In the genomic region with DNA sequence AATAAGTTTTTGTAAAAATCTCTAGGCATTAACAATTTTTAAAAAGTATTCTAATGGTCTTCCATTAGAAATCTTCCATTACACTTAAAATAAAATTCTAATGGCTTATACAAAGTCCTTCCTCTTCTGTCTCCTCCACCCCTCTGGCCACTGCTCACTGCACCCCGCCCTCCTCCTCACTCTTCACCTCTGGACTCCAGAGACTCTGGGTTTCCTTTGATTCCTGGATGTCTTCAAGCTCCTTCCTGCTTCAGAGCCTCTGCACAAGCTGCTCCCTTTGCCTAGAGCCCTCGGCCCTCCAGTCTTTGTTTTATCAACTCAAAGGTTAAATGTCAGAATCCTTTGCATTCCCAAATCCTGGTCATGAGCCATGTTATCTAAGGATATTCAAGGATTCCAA, we compare ENCODE assay signal across 22 cellular contexts. TPM values are rescaled to one million over a fixed set of nuclear protein-coding genes. Genes with fewer than 3 reads are reported as not detected.
DNase-seq lines count a peak whose midpoint lies in the region; ATAC-seq and TF ChIP-seq lines count a peak whose summit lies in the region.
"Had no signal": no experiment of that assay in that cellular context is flagged by ENCODE, and none has a peak within 500 bp of the region (broad histone marks: within the 10 kb centered on the region; RNA-seq: fewer than 3 reads in every experiment).

No MANE protein-coding gene starts in this region.

- peak overlapping the region; percentile 40 for H3K27ac Mint-ChIP-seq in activated CD4-positive, alpha-beta T cell treated with anti-CD3 and anti-CD28 coated beads, Interleukin-2, amount 10 ng/mL, durations not matched to agents 24 days and 14 days
- peak overlapping the region; percentile 47 for H3K27ac Mint-ChIP-seq in activated naive CD8-positive, alpha-beta T cell treated with anti-CD3 and anti-CD28 coated beads, Interleukin-2, amount 10 ng/mL, durations not matched to agents 7 days and 5 days
- H3K27ac Mint-ChIP-seq in activated naive CD8-positive, alpha-beta T cell treated with anti-CD3 and anti-CD28 coated beads for 36 hours: no peak overlapping the region
- no peak overlapping the region for H3K27ac Mint-ChIP-seq in activated CD4-positive, alpha-beta memory T cell treated with anti-CD3 and anti-CD28 coated beads for 36 hours
- H3K27ac Mint-ChIP-seq: GM23338, HFFc6 had no signal

- no peaks in the 10 kb centered on the region for H3K36me3 ChIP-seq in HAP-1 (replicated peaks)

- no peaks in the 10 kb centered on the region for H3K27me3 Mint-ChIP-seq in activated CD4-positive, alpha-beta T cell treated with anti-CD3 and anti-CD28 coated beads, Interleukin-2, amount 10 ng/mL, durations not matched to agents 24 days and 14 days
- no peaks in the 10 kb centered on the region for H3K27me3 Mint-ChIP-seq in activated naive CD8-positive, alpha-beta T cell treated with anti-CD3 and anti-CD28 coated beads, Interleukin-2, amount 10 ng/mL, durations not matched to agents 7 days and 5 days
- H3K27me3 Mint-ChIP-seq in activated naive CD8-positive, alpha-beta T cell treated with anti-CD3 and anti-CD28 coated beads for 36 hours: no peaks in the 10 kb centered on the region
- no peaks in the 10 kb centered on the region for H3K27me3 Mint-ChIP-seq in activated CD4-positive, alpha-beta memory T cell treated with anti-CD3 and anti-CD28 coated beads for 36 hours

- H3K4me3 ChIP-seq in HAP-1: no peak overlapping the region
- H3K4me3 ChIP-seq: GM23338 had no signal

- peaks cover 4% of the 10 kb centered on the region for H3K9me3 ChIP-seq in HAP-1

- no peak for ATAC-seq in activated naive CD8-positive, alpha-beta T cell treated with anti-CD3 and anti-CD28 coated beads, Interleukin-2, amount 10 ng/mL, durations not matched to agents 7 days and 5 days (ENCODE audit: low read depth)
- ATAC-seq in foreskin keratinocyte: no peak
- ATAC-seq: GM23338, HCT116 had no signal

- H3K9me3 Mint-ChIP-seq in activated CD4-positive, alpha-beta T cell treated with anti-CD3 and anti-CD28 coated beads, Interleukin-2, amount 10 ng/mL, durations not matched to agents 24 days and 14 days: no peaks in the 10 kb centered on the region
- peaks cover 2% of the 10 kb centered on the region for H3K9me3 Mint-ChIP-seq in activated naive CD8-positive, alpha-beta T cell treated with anti-CD3 and anti-CD28 coated beads, Interleukin-2, amount 10 ng/mL, durations not matched to agents 7 days and 5 days
- H3K9me3 Mint-ChIP-seq in activated naive CD8-positive, alpha-beta T cell treated with anti-CD3 and anti-CD28 coated beads for 36 hours: no peaks in the 10 kb centered on the region
- no peaks in the 10 kb centered on the region for H3K9me3 Mint-ChIP-seq in activated CD4-positive, alpha-beta memory T cell treated with anti-CD3 and anti-CD28 coated beads for 36 hours
- H3K9me3 Mint-ChIP-seq: CD8-positive, alpha-beta memory T cell; HFFc6 had no signal

- CTCF ChIA-PET in activated CD4-positive, alpha-beta memory T cell treated with anti-CD3 and anti-CD28 coated beads for 36 hours (lab: Charles Lee): no interaction called here

- no peak overlapping the region for H3K27ac ChIP-seq in foreskin keratinocyte
- H3K27ac ChIP-seq: HL-60 had no signal

- H3K4me3 Mint-ChIP-seq in activated CD4-positive, alpha-beta T cell treated with anti-CD3 and anti-CD28 coated beads, Interleukin-2, amount 10 ng/mL, durations not matched to agents 24 days and 14 days: no peak overlapping the region
- H3K4me3 Mint-ChIP-seq in activated naive CD8-positive, alpha-beta T cell treated with anti-CD3 and anti-CD28 coated beads, Interleukin-2, amount 10 ng/mL, durations not matched to agents 7 days and 5 days: no peak overlapping the region
- no peak overlapping the region for H3K4me3 Mint-ChIP-seq in activated naive CD8-positive, alpha-beta T cell treated with anti-CD3 and anti-CD28 coated beads for 36 hours
- H3K4me3 Mint-ChIP-seq in activated CD4-positive, alpha-beta memory T cell treated with anti-CD3 and anti-CD28 coated beads for 36 hours: no peak overlapping the region
- H3K4me3 Mint-ChIP-seq: CD4-positive, CD25-positive, alpha-beta regulatory T cell; CD8-positive, alpha-beta memory T cell; GM23338; HFFc6 had no signal

- TF ChIP-seq CTCF in foreskin keratinocyte (conservative IDR thresholded peaks at IDR 0.05): no peak

- DNase-seq in activated CD4-positive, alpha-beta T cell treated with anti-CD3 and anti-CD28 coated beads, Interleukin-2, amount 10 ng/mL, durations not matched to agents 24 days and 14 days: no peak
- DNase-seq in activated CD4-positive, alpha-beta T cell treated with anti-CD3 and anti-CD28 coated beads for 1 hour: no peak
- DNase-seq in activated naive CD8-positive, alpha-beta T cell treated with anti-CD3 and anti-CD28 coated beads, Interleukin-2, amount 10 ng/mL, durations not matched to agents 7 days and 5 days: no peak
- no peak for DNase-seq in activated naive CD8-positive, alpha-beta T cell treated with anti-CD3 and anti-CD28 coated beads for 36 hours
- DNase-seq in HAP-1 (ENCODE audit: low spot score in 2 of 2) (peak; percentile 24 to 40), mesenteric fat pad (ENCODE audit: low spot score) (peak; percentile 60), foreskin keratinocyte (no peak)
- no peak for DNase-seq in activated CD4-positive, alpha-beta memory T cell treated with anti-CD3 and anti-CD28 coated beads for 36 hours
- DNase-seq: 8988T; C1 segment of cervical spinal cord; CD4-positive, CD25-positive, alpha-beta regulatory T cell; CD8-positive, alpha-beta memory T cell; COR-L47; GF-D8; HFFc6; IMR-90 had no signal

- peaks cover 32% of the 10 kb centered on the region for H3K4me1 Mint-ChIP-seq in activated CD4-positive, alpha-beta T cell treated with anti-CD3 and anti-CD28 coated beads, Interleukin-2, amount 10 ng/mL, durations not matched to agents 24 days and 14 days
- peaks cover 45% of the 10 kb centered on the region for H3K4me1 Mint-ChIP-seq in activated naive CD8-positive, alpha-beta T cell treated with anti-CD3 and anti-CD28 coated beads, Interleukin-2, amount 10 ng/mL, durations not matched to agents 7 days and 5 days
- H3K4me1 Mint-ChIP-seq in activated naive CD8-positive, alpha-beta T cell treated with anti-CD3 and anti-CD28 coated beads for 36 hours: peaks cover 28% of the 10 kb centered on the region
- peaks cover 30% of the 10 kb centered on the region for H3K4me1 Mint-ChIP-seq in activated CD4-positive, alpha-beta memory T cell treated with anti-CD3 and anti-CD28 coated beads for 36 hours (ENCODE audit: low read depth)
- H3K4me1 Mint-ChIP-seq: GM23338 had no signal

- intact Hi-C loops in activated CD4-positive, alpha-beta T cell treated with anti-CD3 and anti-CD28 coated beads, Interleukin-2, amount 10 ng/mL, durations not matched to agents 24 days and 14 days (cut with micrococcal nuclease): no loop called here
- intact Hi-C loops in activated CD4-positive, alpha-beta memory T cell treated with anti-CD3 and anti-CD28 coated beads for 36 hours (cut with micrococcal nuclease): no loop called here

- POLR2A ChIA-PET in activated naive CD8-positive, alpha-beta T cell treated with anti-CD3 and anti-CD28 coated beads, Interleukin-2, amount 10 ng/mL, durations not matched to agents 7 days and 5 days (lab: Charles Lee): interaction anchor here (1.3 kb wide), 1 partner anchor 10 kb away, joined by 4 read pairs; no protein-coding TSS in a partner anchor
- POLR2A ChIA-PET in activated CD4-positive, alpha-beta memory T cell treated with anti-CD3 and anti-CD28 coated beads for 36 hours (lab: Charles Lee): no interaction called here

- peaks cover 2% of the 10 kb centered on the region for H3K36me3 Mint-ChIP-seq in activated CD4-positive, alpha-beta T cell treated with anti-CD3 and anti-CD28 coated beads, Interleukin-2, amount 10 ng/mL, durations not matched to agents 24 days and 14 days (ENCODE audit: low read depth)
- peaks cover 11% of the 10 kb centered on the region for H3K36me3 Mint-ChIP-seq in activated naive CD8-positive, alpha-beta T cell treated with anti-CD3 and anti-CD28 coated beads, Interleukin-2, amount 10 ng/mL, durations not matched to agents 7 days and 5 days
- H3K36me3 Mint-ChIP-seq in activated naive CD8-positive, alpha-beta T cell treated with anti-CD3 and anti-CD28 coated beads for 36 hours: peaks cover 5% of the 10 kb centered on the region
- no peaks in the 10 kb centered on the region for H3K36me3 Mint-ChIP-seq in activated CD4-positive, alpha-beta memory T cell treated with anti-CD3 and anti-CD28 coated beads for 36 hours
- H3K36me3 Mint-ChIP-seq: CD4-positive, CD25-positive, alpha-beta regulatory T cell; CD8-positive, alpha-beta memory T cell had no signal

- H3K27me3 ChIP-seq in HAP-1 (ENCODE audit: low read depth) (no peaks in the 10 kb centered on the region), foreskin keratinocyte (no peaks in the 10 kb centered on the region)

- in situ Hi-C loops in HAP-1 (cut with MboI; ENCODE audit: low sequenced_read_pairs): no loop called here

- peaks cover 33% of the 10 kb centered on the region for H3K4me1 ChIP-seq in HAP-1
- no peaks in the 10 kb centered on the region for H3K4me1 ChIP-seq in foreskin keratinocyte

RNA-seq across cellular contexts. Expression of gene TNFSF14, which starts 20.8 kb away (rescaled TPM):
- total RNA-seq in activated CD4-positive, alpha-beta T cell treated with anti-CD3 and anti-CD28 coated beads, Interleukin-2, amount 10 ng/mL, durations not matched to agents 24 days and 14 days: 172 and 173 TPM in 2 replicates
- total RNA-seq in activated naive CD8-positive, alpha-beta T cell treated with anti-CD3 and anti-CD28 coated beads, Interleukin-2, amount 10 ng/mL, durations not matched to agents 7 days and 5 days: 10 to 100 TPM; 30.7 to 33.4 TPM
- total RNA-seq in activated naive CD8-positive, alpha-beta T cell treated with anti-CD3 and anti-CD28 coated beads for 36 hours: 10 to 100 TPM; 68.0 to 72.8 TPM
- 4.5 TPM for total RNA-seq in mesenteric fat pad
- not detected in 2 replicates for total RNA-seq in foreskin keratinocyte
- not detected in 2 replicates for polyA plus RNA-seq in foreskin keratinocyte
- total RNA-seq in activated CD4-positive, alpha-beta memory T cell treated with anti-CD3 and anti-CD28 coated beads for 36 hours: 10 to 100 TPM; 36.5 to 38.6 TPM
- total RNA-seq: A673, GM23338, HFFc6, HT1080, IMR-90 had no signal
- polyA plus RNA-seq: AG04450, GM23338, IMR-90 had no signal

RNA-seq across cellular contexts. Expression of gene CD70, which starts 58.2 kb away (rescaled TPM):
- 46.8 and 47.4 TPM in 2 replicates for total RNA-seq in activated CD4-positive, alpha-beta T cell treated with anti-CD3 and anti-CD28 coated beads, Interleukin-2, amount 10 ng/mL, durations not matched to agents 24 days and 14 days
- total RNA-seq in activated naive CD8-positive, alpha-beta T cell treated with anti-CD3 and anti-CD28 coated beads, Interleukin-2, amount 10 ng/mL, durations not matched to agents 7 days and 5 days: 1 to 10 TPM; 6.9 to 7.7 TPM
- total RNA-seq in activated naive CD8-positive, alpha-beta T cell treated with anti-CD3 and anti-CD28 coated beads for 36 hours: 10 to 100 TPM; 15.2 to 15.3 TPM
- total RNA-seq in mesenteric fat pad (not detected), foreskin keratinocyte (0.81 and 0.85 TPM in 2 replicates)
- polyA plus RNA-seq in foreskin keratinocyte: 0.96 and 1.5 TPM in 2 replicates
- 10 to 100 TPM in 1 of 2 experiments, 1 to 10 TPM in 1; 8.4 to 10.7 TPM for total RNA-seq in activated CD4-positive, alpha-beta memory T cell treated with anti-CD3 and anti-CD28 coated beads for 36 hours
- total RNA-seq: HFFc6, IMR-90 had no signal
- polyA plus RNA-seq: AG04450, IMR-90 had no signal

Comparison
In these comparisons a context has a peak if more than half of its experiments do, and no peak if none do; other contexts are left out.
1. H3K27ac Mint-ChIP-seq: peak in activated CD4-positive, alpha-beta T cell treated with anti-CD3 and anti-CD28 coated beads, Interleukin-2, amount 10 ng/mL, durations not matched to agents 24 days and 14 days (single experiment) and activated naive CD8-positive, alpha-beta T cell treated with anti-CD3 and anti-CD28 coated beads, Interleukin-2, amount 10 ng/mL, durations not matched to agents 7 days and 5 days (single experiment); none in activated naive CD8-positive, alpha-beta T cell treated with anti-CD3 and anti-CD28 coated beads for 36 hours (single experiment) and activated CD4-positive, alpha-beta memory T cell treated with anti-CD3 and anti-CD28 coated beads for 36 hours (single experiment).
2. DNase-seq: peak in HAP-1 (2 of 2) and mesenteric fat pad (single experiment); none in activated CD4-positive, alpha-beta T cell treated with anti-CD3 and anti-CD28 coated beads, Interleukin-2, amount 10 ng/mL, durations not matched to agents 24 days and 14 days (single experiment), activated CD4-positive, alpha-beta T cell treated with anti-CD3 and anti-CD28 coated beads for 1 hour (single experiment), activated naive CD8-positive, alpha-beta T cell treated with anti-CD3 and anti-CD28 coated beads, Interleukin-2, amount 10 ng/mL, durations not matched to agents 7 days and 5 days (single experiment), activated naive CD8-positive, alpha-beta T cell treated with anti-CD3 and anti-CD28 coated beads for 36 hours (single experiment), foreskin keratinocyte (0 of 2) and activated CD4-positive, alpha-beta memory T cell treated with anti-CD3 and anti-CD28 coated beads for 36 hours (single experiment).